9 cellular contexts compared by ENCODE assay signal in genomic region chr22:26461188-26461810, GRCh38. TPM values are rescaled to one million over a fixed set of nuclear protein-coding genes. Genes with fewer than 3 reads are reported as not detected.
A peak's percentile ranks its signal among the peaks of the same experiment; 100 is the strongest.
DNase-seq lines count a peak whose midpoint lies in the region; ATAC-seq, FAIRE-seq and TF ChIP-seq lines count a peak whose summit lies in the region.
"Had no signal": no experiment of that assay in that cellular context is flagged by ENCODE, and none has a peak within 500 bp of the region (broad histone marks: within the 10 kb centered on the region; RNA-seq: fewer than 3 reads in every experiment).

No MANE protein-coding gene starts in this region.

- H3K79me2 ChIP-seq in OCI-LY3 (ENCODE audit: low read length) (no peaks in the 10 kb centered on the region), hepatocyte (peaks cover 19% of the 10 kb centered on the region), smooth muscle cell (ENCODE audit: low read depth) (peaks cover 6% of the 10 kb centered on the region)

- 32% methylated on average over 3 of the region's 3 CpGs for WGBS in hepatocyte (ENCODE audit: low lambda C conversion rate, missing lambda C conversion rate)
- WGBS in smooth muscle cell (ENCODE audit: low lambda C conversion rate), result 33% methylated on average over 3 of the region's 3 CpGs

- H3K27me3 ChIP-seq in OCI-LY3 (ENCODE audit: low read depth, low read length) (no peaks in the 10 kb centered on the region), hepatocyte (no peaks in the 10 kb centered on the region), smooth muscle cell (ENCODE audit: low read depth) (no peaks in the 10 kb centered on the region)

- H3K36me3 ChIP-seq in OCI-LY3 (replicated peaks; ENCODE audit: low read depth, low read length), result peaks cover 50% of the 10 kb centered on the region
- H3K36me3 ChIP-seq in hepatocyte (replicated peaks; ENCODE audit: insufficient read depth, low read depth), result no peaks in the 10 kb centered on the region
- H3K36me3 ChIP-seq in smooth muscle cell (ENCODE audit: low read depth), result no peaks in the 10 kb centered on the region

- DNase-seq in AG10803 (ENCODE audit: low read depth) (peak; percentile 30), GM18507 (ENCODE audit: extremely low spot score, insufficient read length, low read depth) (peak; percentile 30), hepatocyte (ENCODE audit: low spot score) (peak; percentile 78), smooth muscle cell (lab: John Stamatoyannopoulos, UW; ENCODE audit: unreplicated experiment) (no peak)
- peak; percentile 52 for DNase-seq in activated naive CD8-positive, alpha-beta T cell treated with anti-CD3 and anti-CD28 coated beads, Interleukin-2, amount 10 ng/mL, durations not matched to agents 7 days and 5 days

- no peak overlapping the region for H3K4me3 ChIP-seq in AG10803 (ENCODE audit: low read length)
- no peak overlapping the region for H3K4me3 ChIP-seq in OCI-LY3 (ENCODE audit: low read length)
- no peak overlapping the region for H3K4me3 ChIP-seq in hepatocyte
- H3K4me3 ChIP-seq in smooth muscle cell, result no peak overlapping the region

- H3K9me2 ChIP-seq in hepatocyte (replicated peaks; ENCODE audit: insufficient read depth), result no peaks in the 10 kb centered on the region

- no peaks in the 10 kb centered on the region for H3K9me3 Mint-ChIP-seq in activated naive CD8-positive, alpha-beta T cell treated with anti-CD3 and anti-CD28 coated beads, Interleukin-2, amount 10 ng/mL, durations not matched to agents 7 days and 5 days

- no peak for ATAC-seq in activated naive CD8-positive, alpha-beta T cell treated with anti-CD3 and anti-CD28 coated beads, Interleukin-2, amount 10 ng/mL, durations not matched to agents 7 days and 5 days (ENCODE audit: low read depth)
- ATAC-seq in HG02610 (IDR thresholded peaks at IDR 0.05; ENCODE audit: unreplicated experiment), result no peak
- no peak for ATAC-seq in GM21423 (IDR thresholded peaks at IDR 0.05; ENCODE audit: unreplicated experiment)

- no peaks in the 10 kb centered on the region for H3K27me3 Mint-ChIP-seq in activated naive CD8-positive, alpha-beta T cell treated with anti-CD3 and anti-CD28 coated beads, Interleukin-2, amount 10 ng/mL, durations not matched to agents 7 days and 5 days

- TF ChIP-seq CTCF in AG10803 (conservative IDR thresholded peaks at IDR 0.05; ENCODE audit: low read length) (peak; percentile 88), OCI-LY3 (IDR thresholded peaks at IDR 0.05; ENCODE audit: low read depth, low read length) (peak; percentile 98), hepatocyte (IDR thresholded peaks at IDR 0.05; ENCODE audit: poor library complexity) (peak; percentile 77), smooth muscle cell (IDR thresholded peaks at IDR 0.05; ENCODE audit: borderline replicate concordance, insufficient read depth, poor library complexity, severe bottlenecking) (peak; percentile 74)

- H3K4me1 ChIP-seq in OCI-LY3 (ENCODE audit: low read length), result no peaks in the 10 kb centered on the region; the same call in 1 of the 2 replicates
- H3K4me1 ChIP-seq in hepatocyte (ENCODE audit: insufficient read depth), result peaks cover 4% of the 10 kb centered on the region
- peaks cover 10% of the 10 kb centered on the region for H3K4me1 ChIP-seq in smooth muscle cell (ENCODE audit: low read depth)

- peak overlapping the region; percentile 48 for H3K27ac Mint-ChIP-seq in activated naive CD8-positive, alpha-beta T cell treated with anti-CD3 and anti-CD28 coated beads, Interleukin-2, amount 10 ng/mL, durations not matched to agents 7 days and 5 days

- H2AFZ ChIP-seq in OCI-LY3 (ENCODE audit: low read depth, low read length), result no peak overlapping the region
- H2AFZ ChIP-seq in hepatocyte, result no peak overlapping the region
- H2AFZ ChIP-seq in smooth muscle cell (ENCODE audit: low read depth), result no peak overlapping the region

- H3K4me2 ChIP-seq in OCI-LY3 (ENCODE audit: low read length) (no peak overlapping the region), hepatocyte (no peak overlapping the region), smooth muscle cell (no peak overlapping the region)

- H3F3A ChIP-seq in smooth muscle cell (ENCODE audit: low read depth), result no peaks in the 10 kb centered on the region

- H3K27ac ChIP-seq in OCI-LY3 (ENCODE audit: low read length) (no peak overlapping the region), hepatocyte (no peak overlapping the region), smooth muscle cell (ENCODE audit: low read depth) (no peak overlapping the region)

- H3K4me1 Mint-ChIP-seq in activated naive CD8-positive, alpha-beta T cell treated with anti-CD3 and anti-CD28 coated beads, Interleukin-2, amount 10 ng/mL, durations not matched to agents 7 days and 5 days, result no peaks in the 10 kb centered on the region

- H3K9me3 ChIP-seq in OCI-LY3 (ENCODE audit: insufficient read depth, low read length) (no peaks in the 10 kb centered on the region), hepatocyte (ENCODE audit: low read depth) (no peaks in the 10 kb centered on the region), smooth muscle cell (replicated peaks; ENCODE audit: low read depth) (no peaks in the 10 kb centered on the region)

- H4K20me1 ChIP-seq in OCI-LY3 (ENCODE audit: insufficient read depth, low read length), result peaks cover 8% of the 10 kb centered on the region; the same call in 1 of the 2 replicates
- H4K20me1 ChIP-seq in hepatocyte (ENCODE audit: insufficient read depth, poor library complexity, severe bottlenecking), result peaks cover 7% of the 10 kb centered on the region
- peaks cover 11% of the 10 kb centered on the region for H4K20me1 ChIP-seq in smooth muscle cell (ENCODE audit: low read depth)

- H3K9ac ChIP-seq in OCI-LY3 (ENCODE audit: low read length) (no peak overlapping the region), smooth muscle cell (ENCODE audit: low read depth) (no peak overlapping the region)

- H3K36me3 Mint-ChIP-seq in activated naive CD8-positive, alpha-beta T cell treated with anti-CD3 and anti-CD28 coated beads, Interleukin-2, amount 10 ng/mL, durations not matched to agents 7 days and 5 days, result peaks cover 12% of the 10 kb centered on the region

- peak; percentile 64 for FAIRE-seq in GM18507 (lab: Jason Lieb, UNC)
- FAIRE-seq: islet of Langerhans had no signal

- H3K4me3 Mint-ChIP-seq in activated naive CD8-positive, alpha-beta T cell treated with anti-CD3 and anti-CD28 coated beads, Interleukin-2, amount 10 ng/mL, durations not matched to agents 7 days and 5 days, result no peak overlapping the region

- POLR2A ChIA-PET in activated naive CD8-positive, alpha-beta T cell treated with anti-CD3 and anti-CD28 coated beads, Interleukin-2, amount 10 ng/mL, durations not matched to agents 7 days and 5 days (lab: Charles Lee), result interaction anchor here (0.5 kb wide), 1 partner anchor 14 kb away, joined by 3 read pairs; no protein-coding TSS in a partner anchor

RNA-seq across cellular contexts. Expression of gene HPS4, which starts 22.3 kb away (rescaled TPM):
- total RNA-seq in activated naive CD8-positive, alpha-beta T cell treated with anti-CD3 and anti-CD28 coated beads, Interleukin-2, amount 10 ng/mL, durations not matched to agents 7 days and 5 days, result 10 to 100 TPM; 42.6 to 48.2 TPM
- total RNA-seq in hepatocyte (20.5 and 36.7 TPM in 2 replicates), smooth muscle cell (23.5 and 46.3 TPM in 2 replicates)
- polyA plus RNA-seq in hepatocyte (20.2 and 28.5 TPM in 2 replicates), smooth muscle cell (18.2 and 21.2 TPM in 2 replicates)

RNA-seq across cellular contexts. Expression of gene SRRD, which starts 22.4 kb away (rescaled TPM):
- 10 to 100 TPM; 18.9 to 19.2 TPM for total RNA-seq in activated naive CD8-positive, alpha-beta T cell treated with anti-CD3 and anti-CD28 coated beads, Interleukin-2, amount 10 ng/mL, durations not matched to agents 7 days and 5 days
- total RNA-seq in hepatocyte, result 26.4 and 31.2 TPM in 2 replicates
- polyA plus RNA-seq in hepatocyte, result 29.5 and 31.9 TPM in 2 replicates
- 20.7 and 35.8 TPM in 2 replicates for total RNA-seq in smooth muscle cell
- polyA plus RNA-seq in smooth muscle cell, result 34.5 and 38.6 TPM in 2 replicates

RNA-seq across cellular contexts. Expression of gene ASPHD2, which starts 32.2 kb away (rescaled TPM):
- 1 to 10 TPM; 9.0 to 9.3 TPM for total RNA-seq in activated naive CD8-positive, alpha-beta T cell treated with anti-CD3 and anti-CD28 coated beads, Interleukin-2, amount 10 ng/mL, durations not matched to agents 7 days and 5 days
- 1.2 and 1.4 TPM in 2 replicates for total RNA-seq in hepatocyte
- 1.7 and 2.6 TPM in 2 replicates for polyA plus RNA-seq in hepatocyte
- 2.4 and 4.5 TPM in 2 replicates for total RNA-seq in smooth muscle cell
- 3.7 and 5.3 TPM in 2 replicates for polyA plus RNA-seq in smooth muscle cell

RNA-seq across cellular contexts. Expression of gene TFIP11, which starts 51.0 kb away (rescaled TPM):
- 10 to 100 TPM; 64.6 to 67.9 TPM for total RNA-seq in activated naive CD8-positive, alpha-beta T cell treated with anti-CD3 and anti-CD28 coated beads, Interleukin-2, amount 10 ng/mL, durations not matched to agents 7 days and 5 days
- 16.1 and 19.6 TPM in 2 replicates for total RNA-seq in hepatocyte
- polyA plus RNA-seq in hepatocyte, result 21.3 and 30.4 TPM in 2 replicates
- 22.5 and 34.9 TPM in 2 replicates for total RNA-seq in smooth muscle cell
- polyA plus RNA-seq in smooth muscle cell, result 25.7 and 27.7 TPM in 2 replicates
